In genomic region chr4:2041234-2042130, GRCh38 we compare ENCODE assay signal across 8 cellular contexts. TPM values are rescaled to one million over a fixed set of nuclear protein-coding genes. Genes with fewer than 3 reads are reported as not detected.
DNase-seq lines count a peak whose midpoint lies in the region; ATAC-seq and TF ChIP-seq lines count a peak whose summit lies in the region.

No MANE protein-coding gene starts in this region.

- ATAC-seq in GM19324 (IDR thresholded peaks at IDR 0.05; ENCODE audit: low FRiP score, unreplicated experiment) (peak; percentile 76), gastroesophageal sphincter (peak; percentile 54)

- intact Hi-C loops in stomach (cut with DNase I; ENCODE audit: low total_unique reads): no loop called here

- 0 to 2% methylated on average over 16 to 17 of the region's 94 CpGs for WGBS in gastroesophageal sphincter (ENCODE audit: low coverage in 1 of 2), 2 donors
- 0 to 4% (median 1%) methylated on average over 10 to 94 of the region's 94 CpGs for WGBS in stomach, 5 donors

- TF ChIP-seq POLR2A in gastroesophageal sphincter (IDR thresholded peaks at IDR 0.05) (no peak), stomach (IDR thresholded peaks at IDR 0.05) (no peak)

- H3K9me3 ChIP-seq in gastroesophageal sphincter: peaks cover 0 to 5% (median 0%) of the 10 kb centered on the region in 3 donors
- peaks cover 7% of the 10 kb centered on the region for H3K9me3 ChIP-seq in neuron (ENCODE audit: low read length)
- H3K9me3 ChIP-seq in stomach: peaks cover 0 to 5% (median 0%) of the 10 kb centered on the region in 4 donors

- H3K4me3 ChIP-seq in BJ (ENCODE audit: low read depth, low read length) (peak overlapping the region; percentile 72), gastroesophageal sphincter (peak overlapping the region; percentile 51 to 69), neuron (ENCODE audit: low read length) (peak overlapping the region; percentile 52), stomach (peak overlapping the region; percentile 65 to 85 (median 71))

- no peak for TF ChIP-seq CTCF in BJ (IDR thresholded peaks at IDR 0.05; ENCODE audit: insufficient read depth, low read depth, low read length)
- TF ChIP-seq CTCF in gastroesophageal sphincter (IDR thresholded peaks at IDR 0.05): no peak
- no peak for TF ChIP-seq CTCF in stomach (IDR thresholded peaks at IDR 0.05)

- POLR2A ChIA-PET in BJ (lab: Charles Lee): no interaction called here

- peaks cover 0 to 29% (median 21%) of the 10 kb centered on the region in 3 donors for H3K4me1 ChIP-seq in gastroesophageal sphincter
- peaks cover 7% of the 10 kb centered on the region for H3K4me1 ChIP-seq in neuron (ENCODE audit: insufficient read depth, low read length)
- H3K4me1 ChIP-seq in stomach: peaks cover 24 to 29% (median 29%) of the 10 kb centered on the region in 4 donors

- CTCF ChIA-PET in BJ (lab: Yijun Ruan, JAX): no interaction called here

- DNase-seq in BJ (ENCODE audit: low read depth) (peak; percentile 6), HuH-7 (ENCODE audit: low spot score) (peak; percentile 98), SHP77 treated with DMSO at 0.1 percent for 48 hours (lab: John Stamatoyannopoulos, UW) (peak; percentile 38), activated gamma-delta T cell treated with Interleukin-2 at 50 U/mL for 16 hours (peak; percentile 79), stomach (peak; percentile 80)

- H3K27me3 ChIP-seq in BJ (ENCODE audit: control insufficient read depth, insufficient read depth, low read length) (peaks cover 12% of the 10 kb centered on the region), gastroesophageal sphincter (peaks cover 92% of the 10 kb centered on the region), neuron (ENCODE audit: insufficient read depth, low read length) (peaks cover 4% of the 10 kb centered on the region), stomach (peaks cover 14 to 71% (median 31%) of the 10 kb centered on the region in 3 donors)

- H3K36me3 ChIP-seq in BJ (ENCODE audit: control insufficient read depth, insufficient read depth, low read length): no peaks in the 10 kb centered on the region; the same call in 1 of the 2 replicates
- no peaks in the 10 kb centered on the region for H3K36me3 ChIP-seq in gastroesophageal sphincter
- peaks cover 3% of the 10 kb centered on the region for H3K36me3 ChIP-seq in neuron (ENCODE audit: insufficient read depth, low read length)
- no peaks in the 10 kb centered on the region for H3K36me3 ChIP-seq in stomach

- TF ChIP-seq EP300 in gastroesophageal sphincter (IDR thresholded peaks at IDR 0.05): no peak
- no peak for TF ChIP-seq EP300 in stomach (IDR thresholded peaks at IDR 0.05)

- H2AFZ ChIP-seq in neuron (ENCODE audit: low read depth, low read length): peak overlapping the region; percentile 84

- H3K27ac ChIP-seq in gastroesophageal sphincter (peak overlapping the region in 1 of 4 donors; percentile 58), stomach (peak overlapping the region in 2 of 5 donors; percentile 47 to 69)

RNA-seq across cellular contexts. Expression of gene NAT8L, which starts 17.6 kb away (rescaled TPM):
- polyA plus RNA-seq in BJ (2011; rRNA removed) (0.02 and 0.04 TPM in 2 replicates), stomach (under 1 TPM; 0.31 to 0.55 (median 0.46) TPM)
- 0.05 TPM in 2 replicates for polyA minus RNA-seq in BJ (2011; rRNA and poly(A)+ RNA removed)
- total RNA-seq in gastroesophageal sphincter (under 1 TPM in 3 of 4 donors, not detected in 1; 0.15 to 0.40 (median 0.35) TPM), stomach (under 1 TPM in 1 of 5 donors, not detected in 4; 0.73 TPM)

RNA-seq across cellular contexts. Expression of gene NELFA, which starts 32.7 kb away (rescaled TPM):
- polyA plus RNA-seq in BJ (2011; rRNA removed) (8.6 and 12.8 TPM in 2 replicates), stomach (10 to 100 TPM; 13.6 to 28.5 (median 15.5) TPM)
- polyA minus RNA-seq in BJ (2011; rRNA and poly(A)+ RNA removed): 6.2 and 7.3 TPM in 2 replicates
- total RNA-seq in gastroesophageal sphincter (10 to 100 TPM; 14.5 to 19.4 (median 17.5) TPM), stomach (10 to 100 TPM in 4 of 5 donors, 1 to 10 TPM in 1; 5.8 to 82.9 (median 21.0) TPM)

Comparison
In these comparisons a context has a peak if more than half of its experiments do, and no peak if none do; other contexts are left out.
1. DNase-seq: peak in every context shown above with its lines; median percentile 98 in HuH-7; 80 in stomach; 79 in activated gamma-delta T cell treated with Interleukin-2 at 50 U/mL for 16 hours; 38 in SHP77 treated with DMSO at 0.1 percent for 48 hours; 6 in BJ.